ENCODE assay signal across 29 cellular contexts in the genomic region with DNA sequence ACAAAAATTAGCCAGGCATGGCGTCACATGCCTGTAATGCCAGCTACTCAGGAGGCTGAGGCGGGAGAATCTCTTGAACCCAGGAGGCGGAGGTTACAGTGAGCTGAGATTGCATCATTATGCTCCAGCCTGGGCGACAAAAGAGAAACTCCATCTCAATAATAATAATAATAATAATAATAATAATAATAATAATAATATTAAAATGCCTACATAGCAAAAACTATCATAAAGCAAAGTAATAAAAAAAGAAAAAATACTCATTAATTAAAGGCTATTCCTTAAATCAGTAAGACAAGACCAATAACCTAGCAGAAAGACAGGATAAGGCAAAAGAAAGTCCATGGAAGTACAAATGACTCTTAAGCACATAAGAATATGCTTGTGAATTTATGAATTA.
"Had no signal": no experiment of that assay in that cellular context is flagged by ENCODE, and none has a peak within 500 bp of the region (broad histone marks: within the 10 kb centered on the region; RNA-seq: fewer than 3 reads in every experiment).

No MANE protein-coding gene starts in this region.

- H3K27me3 Mint-ChIP-seq: stimulated activated memory B cell treated with anti-CD40 and anti-IgM and Interleukin-4, amounts not matched to agents 10 μg/mL and 1 μg/mL and 100 μg/mL, for 72 hours; stimulated activated naive B cell treated with anti-CD40 and anti-IgM and Interleukin-4, amounts not matched to agents 10 μg/mL and 1 μg/mL and 100 μg/mL, for 72 hours; stimulated activated naive CD8-positive, alpha-beta T cell treated with anti-CD3 and anti-CD28 coated beads, Interleukin-15, amount 100 ng/mL, for 72 hours; stimulated activated naive CD8-positive, alpha-beta T cell treated with anti-CD3 and anti-CD28 coated beads, Interleukin-15, Interleukin-2, amounts not matched to agents 100 ng/mL and 50 ng/mL, for 24 hours; type B pancreatic cell had no signal

- H3K4me1 ChIP-seq: testis, upper lobe of left lung, upper lobe of right lung, uterus had no signal

- DNase-seq: stimulated activated CD4-positive, alpha-beta T cell treated with anti-CD3 and anti-CD28 coated beads, Interleukin-2, amount 100 ng/mL, for 48 hours; stimulated activated CD4-positive, alpha-beta T cell treated with anti-CD3 and anti-CD28 coated beads, Interleukin-4, amount 100 ng/mL, for 1 hour; stimulated activated CD4-positive, alpha-beta T cell treated with anti-CD3 and anti-CD28 coated beads, Interleukin-4, amount 100 ng/mL, for 24 hours; stimulated activated CD4-positive, alpha-beta T cell treated with anti-CD3 and anti-CD28 coated beads, Interleukin-4, amount 100 ng/mL, for 4 hours; stimulated activated CD8-positive, alpha-beta memory T cell treated with anti-CD3 and anti-CD28 coated beads, Interleukin-4, amount 100 ng/mL, for 48 hours; stimulated activated naive B cell treated with anti-CD40 and anti-IgM and Interleukin-4, amounts not matched to agents 10 μg/mL and 1 μg/mL and 100 μg/mL, for 72 hours; stimulated activated naive CD4-positive, alpha-beta T cell; stimulated activated naive CD4-positive, alpha-beta T cell treated with Interleukin-2 at 50 U/mL for 16 hours; stimulated activated naive CD8-positive, alpha-beta T cell treated with anti-CD3 and anti-CD28 coated beads, Interleukin-15, amount 100 ng/mL, for 72 hours; stimulated activated naive CD8-positive, alpha-beta T cell treated with anti-CD3 and anti-CD28 coated beads, Interleukin-15, Interleukin-2, amounts not matched to agents 100 U/mL and 50 U/mL, for 24 hours; stomach; substantia nigra; testis; thyroid gland; tibial artery; transverse colon; trophoblast cell; upper lobe of left lung; upper lobe of right lung; uterus had no signal

- H3K4me3 ChIP-seq: stomach, suprapubic skin, testis, thoracic aorta, thyroid gland, tibial artery, tibial nerve, transverse colon, upper lobe of left lung, upper lobe of right lung, uterus, vagina had no signal

- H3K27ac Mint-ChIP-seq: stimulated activated effector memory CD8-positive, alpha-beta T cell treated with anti-CD3 and anti-CD28 coated beads, Interleukin-12 subunit alpha, Interleukin-12 subunit beta, amount 100 ng/mL, for 72 hours; stimulated activated memory B cell treated with anti-CD40 and anti-IgM and Interleukin-4, amounts not matched to agents 10 μg/mL and 1 μg/mL and 100 μg/mL, for 72 hours; stimulated activated naive B cell treated with anti-CD40 and anti-IgM and Interleukin-4, amounts not matched to agents 10 μg/mL and 1 μg/mL and 100 μg/mL, for 72 hours; stimulated activated naive CD8-positive, alpha-beta T cell treated with anti-CD3 and anti-CD28 coated beads, Interleukin-15, amount 100 ng/mL, for 72 hours; stimulated activated naive CD8-positive, alpha-beta T cell treated with anti-CD3 and anti-CD28 coated beads, Interleukin-15, Interleukin-2, amounts not matched to agents 100 ng/mL and 50 ng/mL, for 24 hours; type B pancreatic cell had no signal

- H3K27ac ChIP-seq: stomach, suprapubic skin, testis, thoracic aorta, thyroid gland, tibial artery, tibial nerve, transverse colon, upper lobe of left lung, upper lobe of right lung, vagina had no signal

- H3K27me3 ChIP-seq: stomach, suprapubic skin, testis, thyroid gland, tibial artery, tibial nerve, transverse colon, upper lobe of left lung, upper lobe of right lung, uterus, vagina had no signal

- H3K9me3 ChIP-seq: stomach, suprapubic skin, testis, thoracic aorta, thyroid gland, tibial artery, tibial nerve, transverse colon, upper lobe of left lung, upper lobe of right lung, uterus, vagina had no signal

- H3K9me3 Mint-ChIP-seq: stimulated activated effector memory CD8-positive, alpha-beta T cell treated with anti-CD3 and anti-CD28 coated beads, Interleukin-12 subunit alpha, Interleukin-12 subunit beta, amount 100 ng/mL, for 72 hours; stimulated activated memory B cell treated with anti-CD40 and anti-IgM and Interleukin-4, amounts not matched to agents 10 μg/mL and 1 μg/mL and 100 μg/mL, for 72 hours; stimulated activated naive B cell treated with anti-CD40 and anti-IgM and Interleukin-4, amounts not matched to agents 10 μg/mL and 1 μg/mL and 100 μg/mL, for 72 hours; stimulated activated naive CD8-positive, alpha-beta T cell treated with anti-CD3 and anti-CD28 coated beads, Interleukin-15, amount 100 ng/mL, for 72 hours; stimulated activated naive CD8-positive, alpha-beta T cell treated with anti-CD3 and anti-CD28 coated beads, Interleukin-15, Interleukin-2, amounts not matched to agents 100 ng/mL and 50 ng/mL, for 24 hours; type B pancreatic cell had no signal

- H3K36me3 ChIP-seq: stomach, suprapubic skin, thoracic aorta, thyroid gland, tibial artery, tibial nerve, transverse colon, upper lobe of left lung, upper lobe of right lung, uterus, vagina had no signal

- H3K4me3 Mint-ChIP-seq: stimulated activated effector memory CD8-positive, alpha-beta T cell treated with anti-CD3 and anti-CD28 coated beads, Interleukin-12 subunit alpha, Interleukin-12 subunit beta, amount 100 ng/mL, for 72 hours; stimulated activated memory B cell treated with anti-CD40 and anti-IgM and Interleukin-4, amounts not matched to agents 10 μg/mL and 1 μg/mL and 100 μg/mL, for 72 hours; stimulated activated naive B cell treated with anti-CD40 and anti-IgM and Interleukin-4, amounts not matched to agents 10 μg/mL and 1 μg/mL and 100 μg/mL, for 72 hours; stimulated activated naive CD8-positive, alpha-beta T cell treated with anti-CD3 and anti-CD28 coated beads, Interleukin-15, amount 100 ng/mL, for 72 hours; stimulated activated naive CD8-positive, alpha-beta T cell treated with anti-CD3 and anti-CD28 coated beads, Interleukin-15, Interleukin-2, amounts not matched to agents 100 ng/mL and 50 ng/mL, for 24 hours; type B pancreatic cell had no signal

- ATAC-seq: stimulated activated effector memory CD8-positive, alpha-beta T cell treated with anti-CD3 and anti-CD28 coated beads, Interleukin-12 subunit alpha, Interleukin-12 subunit beta, amount 100 ng/mL, for 72 hours; stimulated activated memory B cell treated with anti-CD40 and anti-IgM and Interleukin-4, amounts not matched to agents 10 μg/mL and 1 μg/mL and 100 μg/mL, for 72 hours; stimulated activated naive B cell treated with anti-CD40 and anti-IgM and Interleukin-4, amounts not matched to agents 10 μg/mL and 1 μg/mL and 100 μg/mL, for 72 hours; stimulated activated naive CD8-positive, alpha-beta T cell treated with anti-CD3 and anti-CD28 coated beads, Interleukin-15, amount 100 ng/mL, for 72 hours; stimulated activated naive CD8-positive, alpha-beta T cell treated with anti-CD3 and anti-CD28 coated beads, Interleukin-15, Interleukin-2, amounts not matched to agents 100 U/mL and 50 U/mL, for 24 hours; upper lobe of right lung had no signal

- FAIRE-seq: urothelium cell line had no signal
